Comparison of ENCODE assay signal across 30 cellular contexts in genomic region chr16:73177896-73178295, GRCh38.
"Had no signal": no experiment of that assay in that cellular context is flagged by ENCODE, and none has a peak within 500 bp of the region (broad histone marks: within the 10 kb centered on the region; RNA-seq: fewer than 3 reads in every experiment).

No MANE protein-coding gene starts in this region.

- H3K9me3 ChIP-seq: adrenal gland, body of pancreas, MG63 had no signal

- H3K4me3 Mint-ChIP-seq: activated CD4-positive, alpha-beta memory T cell treated with anti-CD3 and anti-CD28 coated beads for 36 hours; activated CD4-positive, alpha-beta T cell treated with anti-CD3 and anti-CD28 coated beads for 36 hours; activated naive CD4-positive, alpha-beta T cell treated with anti-CD3 and anti-CD28 coated beads for 36 hours; activated T-cell treated with anti-CD3 and anti-CD28 coated beads, Interleukin-2, amount 50 U/mL, for 4 hours; activated T-helper 1 cell treated with anti-CD3 and anti-CD28 coated beads, Interleukin-12 subunit alpha, Interleukin-12 subunit beta, Interleukin-2, Interleukin-4 antibody, amounts not matched to agents 30 ng/mL and 10 ng/mL and 1 ng/mL, durations not matched to agents 14 hours and 24 hours and 36 hours had no signal

- FAIRE-seq: astrocyte, bronchial epithelial cell had no signal

- H3K27me3 Mint-ChIP-seq: activated CD4-positive, alpha-beta memory T cell treated with anti-CD3 and anti-CD28 coated beads for 36 hours; activated CD4-positive, alpha-beta T cell treated with anti-CD3 and anti-CD28 coated beads for 36 hours had no signal

- H3K36me3 Mint-ChIP-seq: activated CD4-positive, alpha-beta memory T cell treated with anti-CD3 and anti-CD28 coated beads for 36 hours; activated naive CD4-positive, alpha-beta T cell treated with anti-CD3 and anti-CD28 coated beads, Interleukin-2, amount 50 U/mL, for 72 hours had no signal

- DNase-seq: activated CD4-positive, alpha-beta memory T cell treated with anti-CD3 and anti-CD28 coated beads for 36 hours; activated CD4-positive, alpha-beta T cell treated with anti-CD3 and anti-CD28 coated beads for 36 hours; activated CD4-positive, alpha-beta T cell treated with anti-CD3 and anti-CD28 coated beads, Interleukin-2, amount 50 U/mL, for 1 hour; activated CD8-positive, alpha-beta memory T cell treated with anti-CD3 and anti-CD28 coated beads, Interleukin-2, amount 50 U/mL, for 4 hours; activated gamma-delta T cell treated with Interleukin-2 at 50 U/mL for 16 hours; activated naive CD4-positive, alpha-beta T cell treated with anti-CD3 and anti-CD28 coated beads for 36 hours; activated T-cell treated with anti-CD3 and anti-CD28 coated beads for 4 hours; activated T-cell treated with anti-CD3 and anti-CD28 coated beads, Interleukin-2, amount 50 U/mL, for 4 hours; adrenal gland; body of pancreas; caudate nucleus; cerebellar nuclear complex; Kasumi-1; KG1; MG63; NCI-H1048; NCI-H1105 treated with DMSO at 0.1 percent for 48 hours; NCI-H1436; NCI-H1694; NCI-H1930; NCI-H2081 treated with DMSO at 0.1 percent for 48 hours; NCI-H524 treated with DMSO at 0.1 percent for 48 hours; NCI-H748 treated with DMSO at 0.1 percent for 48 hours; NK-92 treated with Interleukin-12 subunit alpha and Interleukin-12 subunit beta, amount 100 ng/mL, for 24 hours; Right ventricle myocardium superior; T1000 had no signal

- H3K27ac ChIP-seq: adrenal gland, body of pancreas had no signal

- H3K9me3 Mint-ChIP-seq: activated CD4-positive, alpha-beta memory T cell treated with anti-CD3 and anti-CD28 coated beads for 36 hours; activated T-cell treated with anti-CD3 and anti-CD28 coated beads, Interleukin-2, amount 50 U/mL, for 4 hours; activated T-helper 1 cell treated with anti-CD3 and anti-CD28 coated beads, Interleukin-12 subunit alpha, Interleukin-12 subunit beta, Interleukin-2, Interleukin-4 antibody, amounts not matched to agents 30 ng/mL and 10 ng/mL and 1 ng/mL, durations not matched to agents 14 hours and 24 hours and 36 hours had no signal

- H3K27ac Mint-ChIP-seq: activated CD4-positive, alpha-beta memory T cell treated with anti-CD3 and anti-CD28 coated beads for 36 hours; activated CD4-positive, alpha-beta T cell treated with anti-CD3 and anti-CD28 coated beads for 36 hours; activated naive CD4-positive, alpha-beta T cell treated with anti-CD3 and anti-CD28 coated beads for 36 hours; activated naive CD4-positive, alpha-beta T cell treated with anti-CD3 and anti-CD28 coated beads, Interleukin-2, amount 50 U/mL, for 72 hours; activated T-helper 1 cell treated with anti-CD3 and anti-CD28 coated beads, Interleukin-12 subunit alpha, Interleukin-12 subunit beta, Interleukin-2, Interleukin-4 antibody, amounts not matched to agents 30 ng/mL and 10 ng/mL and 1 ng/mL, durations not matched to agents 14 hours and 24 hours and 36 hours had no signal

- H3K4me3 ChIP-seq: adrenal gland, body of pancreas, MG63 had no signal

- H3K4me1 Mint-ChIP-seq: activated CD4-positive, alpha-beta T cell treated with anti-CD3 and anti-CD28 coated beads for 36 hours had no signal

- H3K27me3 ChIP-seq: adrenal gland, body of pancreas, MG63 had no signal

- H3K36me3 ChIP-seq: adrenal gland, MG63 had no signal
